23 cellular contexts compared by ENCODE assay signal in genomic region chr12:124622326-124622725, GRCh38.
"Had no signal": no experiment of that assay in that cellular context is flagged by ENCODE, and none has a peak within 500 bp of the region (broad histone marks: within the 10 kb centered on the region; RNA-seq: fewer than 3 reads in every experiment).

No MANE protein-coding gene starts in this region.

- H3K4me3 Mint-ChIP-seq: activated CD4-positive, alpha-beta memory T cell treated with anti-CD3 and anti-CD28 coated beads for 36 hours; activated naive CD4-positive, alpha-beta T cell treated with anti-CD3 and anti-CD28 coated beads for 36 hours; central memory CD8-positive, alpha-beta T cell; natural killer cell; stimulated activated memory B cell treated with anti-CD40 and anti-IgM and Interleukin-4, amounts not matched to agents 10 μg/mL and 1 μg/mL and 100 μg/mL, for 72 hours; T-helper 1 cell treated with Interleukin-12 subunit alpha and Interleukin-12 subunit beta and Interleukin-4 antibody, amounts not matched to agents 30 μg/mL and 1 μg/mL, for 36 hours had no signal

- H3K36me3 ChIP-seq: ascending aorta, esophagus squamous epithelium, gastrocnemius medialis, pancreas, right atrium auricular region, stomach, transverse colon, uterus had no signal

- H3K9me3 ChIP-seq: ascending aorta, esophagus squamous epithelium, gastrocnemius medialis, pancreas, psoas muscle, right atrium auricular region, transverse colon, uterus had no signal

- DNase-seq: activated CD4-positive, alpha-beta memory T cell treated with anti-CD3 and anti-CD28 coated beads for 36 hours; activated CD4-positive, alpha-beta T cell treated with anti-CD3 and anti-CD28 coated beads for 4 hours; activated CD4-positive, CD25-positive, alpha-beta regulatory T cell; activated effector memory CD4-positive, alpha-beta T cell treated with Interleukin-2 at 50 U/mL for 16 hours; activated naive CD4-positive, alpha-beta T cell treated with anti-CD3 and anti-CD28 coated beads for 36 hours; activated T-cell treated with anti-CD3 and anti-CD28 coated beads, Interleukin-2, amount 50 U/mL, for 48 hours; esophagus squamous epithelium; gastrocnemius medialis; hypothalamus; mesendoderm; natural killer cell; small intestine; stimulated activated CD4-positive, alpha-beta T cell treated with anti-CD3 and anti-CD28 coated beads, Interleukin-2, amount 100 ng/mL, for 24 hours; stomach; transverse colon had no signal

- H3K27ac Mint-ChIP-seq: activated CD4-positive, alpha-beta memory T cell treated with anti-CD3 and anti-CD28 coated beads for 36 hours; activated naive CD4-positive, alpha-beta T cell treated with anti-CD3 and anti-CD28 coated beads for 36 hours; natural killer cell; stimulated activated memory B cell treated with anti-CD40 and anti-IgM and Interleukin-4, amounts not matched to agents 10 μg/mL and 1 μg/mL and 100 μg/mL, for 72 hours; T-helper 1 cell treated with Interleukin-12 subunit alpha and Interleukin-12 subunit beta and Interleukin-4 antibody, amounts not matched to agents 30 μg/mL and 1 μg/mL, for 36 hours had no signal

- ATAC-seq: natural killer cell; pancreas; stimulated activated memory B cell treated with anti-CD40 and anti-IgM and Interleukin-4, amounts not matched to agents 10 μg/mL and 1 μg/mL and 100 μg/mL, for 72 hours had no signal

- H3K27me3 ChIP-seq: ascending aorta, gastrocnemius medialis, pancreas, right atrium auricular region, stomach, transverse colon, uterus had no signal

- H3K4me3 ChIP-seq: ascending aorta, esophagus squamous epithelium, gastrocnemius medialis, pancreas, psoas muscle, right atrium auricular region, stomach, transverse colon, uterus had no signal

- H3K27me3 Mint-ChIP-seq: activated CD4-positive, alpha-beta memory T cell treated with anti-CD3 and anti-CD28 coated beads for 36 hours had no signal

- H3K9me3 Mint-ChIP-seq: activated CD4-positive, alpha-beta memory T cell treated with anti-CD3 and anti-CD28 coated beads for 36 hours; central memory CD8-positive, alpha-beta T cell; T-helper 1 cell treated with Interleukin-12 subunit alpha and Interleukin-12 subunit beta and Interleukin-4 antibody, amounts not matched to agents 30 μg/mL and 1 μg/mL, for 36 hours had no signal

- H3K4me1 Mint-ChIP-seq: central memory CD8-positive, alpha-beta T cell had no signal

- H3K36me3 Mint-ChIP-seq: activated CD4-positive, alpha-beta memory T cell treated with anti-CD3 and anti-CD28 coated beads for 36 hours; natural killer cell; stimulated activated memory B cell treated with anti-CD40 and anti-IgM and Interleukin-4, amounts not matched to agents 10 μg/mL and 1 μg/mL and 100 μg/mL, for 72 hours had no signal
